In genomic region chr16:73056911-73057310, GRCh38 we compare ENCODE assay signal across 8 cellular contexts. TPM values are rescaled to one million over a fixed set of nuclear protein-coding genes. Genes with fewer than 3 reads are reported as not detected.
A peak's percentile ranks its signal among the peaks of the same experiment; 100 is the strongest.
DNase-seq lines count a peak whose midpoint lies in the region; ATAC-seq and TF ChIP-seq lines count a peak whose summit lies in the region.

No MANE protein-coding gene starts in this region.

- H3K27ac ChIP-seq in GM23248: peak overlapping the region; percentile 43
- H3K27ac ChIP-seq in OCI-LY3 (ENCODE audit: low read length): no peak overlapping the region

- ATAC-seq in GM21360 (IDR thresholded peaks at IDR 0.05; ENCODE audit: unreplicated experiment): no peak
- ATAC-seq in omental fat pad (ENCODE audit: low FRiP score): no peak

- DNase-seq in GM23248 (no peak), epithelial cell of proximal tubule (ENCODE audit: low read depth) (no peak), renal cortical epithelial cell (ENCODE audit: low read depth) (peak; percentile 11), amniotic stem cell (lab: John Stamatoyannopoulos, UW) (no peak), lower leg skin (ENCODE audit: low spot score in 2 of 2) (no peak), omental fat pad (ENCODE audit: low spot score) (no peak)

- H3K4me1 ChIP-seq in GM23248 (ENCODE audit: insufficient read depth) (peaks cover 37% of the 10 kb centered on the region), OCI-LY3 (ENCODE audit: low read length) (peaks cover 36% of the 10 kb centered on the region)

- 66 to 72% methylated on average over 6 of the region's 6 CpGs for WGBS in GM23248 (ENCODE audit: low coverage in 1 of 2, low lambda C conversion rate in 2 of 2, missing lambda C conversion rate in 2 of 2), 2 experiments
- 52 to 55% methylated on average over 6 of the region's 6 CpGs for WGBS in lower leg skin, 2 donors

- no peaks in the 10 kb centered on the region for H3K27me3 ChIP-seq in GM23248 (replicated peaks; ENCODE audit: insufficient read depth)
- peaks cover 36% of the 10 kb centered on the region for H3K27me3 ChIP-seq in OCI-LY3 (ENCODE audit: low read depth, low read length)

- H2AFZ ChIP-seq in GM23248: peak overlapping the region; percentile 63
- H2AFZ ChIP-seq in OCI-LY3 (ENCODE audit: low read depth, low read length): no peak overlapping the region

- no peak for TF ChIP-seq POLR2A in lower leg skin (IDR thresholded peaks at IDR 0.05)

- H3K9me2 ChIP-seq in GM23248 (ENCODE audit: insufficient read depth): no peaks in the 10 kb centered on the region

- H3K79me2 ChIP-seq in GM23248 (ENCODE audit: insufficient read depth): peaks cover 79% of the 10 kb centered on the region
- peaks cover 22% of the 10 kb centered on the region for H3K79me2 ChIP-seq in OCI-LY3 (ENCODE audit: low read length)

- H3K9ac ChIP-seq in GM23248 (peak overlapping the region; percentile 84), OCI-LY3 (ENCODE audit: low read length) (peak overlapping the region; percentile 67)

- intact Hi-C loops in lower leg skin (cut with DNase I; ENCODE audit: low total_unique reads): no loop called here

- peaks cover 10% of the 10 kb centered on the region for H3F3A ChIP-seq in GM23248 (ENCODE audit: insufficient read depth)

- peak overlapping the region; percentile 76 for H3K4me2 ChIP-seq in GM23248 (ENCODE audit: unreplicated experiment)
- peak overlapping the region; percentile 87 for H3K4me2 ChIP-seq in OCI-LY3 (ENCODE audit: low read length)

- H3K9me3 ChIP-seq in GM23248 (ENCODE audit: low read depth): no peaks in the 10 kb centered on the region
- no peaks in the 10 kb centered on the region for H3K9me3 ChIP-seq in OCI-LY3 (ENCODE audit: insufficient read depth, low read length)

- H3K36me3 ChIP-seq in GM23248 (ENCODE audit: low read depth): no peaks in the 10 kb centered on the region
- no peaks in the 10 kb centered on the region for H3K36me3 ChIP-seq in OCI-LY3 (replicated peaks; ENCODE audit: low read depth, low read length)

- H4K20me1 ChIP-seq in GM23248 (ENCODE audit: insufficient read depth) (no peaks in the 10 kb centered on the region), OCI-LY3 (ENCODE audit: insufficient read depth, low read length) (peaks cover 20% of the 10 kb centered on the region)

- in situ Hi-C loops in GM23248 (cut with MboI): no loop called here

- H3K4me3 ChIP-seq in GM23248 (peak overlapping the region; percentile 87), OCI-LY3 (ENCODE audit: low read length) (peak overlapping the region; percentile 94), epithelial cell of proximal tubule (ENCODE audit: low read depth, low read length) (peak overlapping the region; percentile 72), lower leg skin (ENCODE audit: low read depth, poor library complexity, severe bottlenecking) (no peak overlapping the region)

- TF ChIP-seq CTCF in OCI-LY3 (IDR thresholded peaks at IDR 0.05; ENCODE audit: low read depth, low read length) (no peak), epithelial cell of proximal tubule (conservative IDR thresholded peaks at IDR 0.05; ENCODE audit: low read depth, low read length) (no peak), lower leg skin (IDR thresholded peaks at IDR 0.05) (no peak), omental fat pad (IDR thresholded peaks at IDR 0.05) (no peak)

RNA-seq across cellular contexts. Expression of gene ZFHX3, which starts 9.0 kb away (rescaled TPM):
- 2.7 and 3.9 TPM in 2 replicates for total RNA-seq in GM23248 (2014; rRNA removed; shearing (Covaris generic))
- polyA plus RNA-seq in GM23248 (2016; fragmentation: Nextera tagmentation; extraction: Ambion mirVana): 2.8 and 2.9 TPM in 2 replicates
- total RNA-seq in epithelial cell of proximal tubule: 7.2 and 9.6 TPM in 2 replicates
- total RNA-seq in renal cortical epithelial cell: 4.5 and 14.2 TPM in 2 replicates
- 10 to 100 TPM in 2 of 4 donors, 1 to 10 TPM in 2; 3.4 to 14.9 (median 10.0) TPM for total RNA-seq in lower leg skin
- total RNA-seq in omental fat pad: 10 to 100 TPM; 11.8 to 35.2 (median 13.7) TPM
